ENCODE assay signal across 21 cellular contexts in the genomic region with DNA sequence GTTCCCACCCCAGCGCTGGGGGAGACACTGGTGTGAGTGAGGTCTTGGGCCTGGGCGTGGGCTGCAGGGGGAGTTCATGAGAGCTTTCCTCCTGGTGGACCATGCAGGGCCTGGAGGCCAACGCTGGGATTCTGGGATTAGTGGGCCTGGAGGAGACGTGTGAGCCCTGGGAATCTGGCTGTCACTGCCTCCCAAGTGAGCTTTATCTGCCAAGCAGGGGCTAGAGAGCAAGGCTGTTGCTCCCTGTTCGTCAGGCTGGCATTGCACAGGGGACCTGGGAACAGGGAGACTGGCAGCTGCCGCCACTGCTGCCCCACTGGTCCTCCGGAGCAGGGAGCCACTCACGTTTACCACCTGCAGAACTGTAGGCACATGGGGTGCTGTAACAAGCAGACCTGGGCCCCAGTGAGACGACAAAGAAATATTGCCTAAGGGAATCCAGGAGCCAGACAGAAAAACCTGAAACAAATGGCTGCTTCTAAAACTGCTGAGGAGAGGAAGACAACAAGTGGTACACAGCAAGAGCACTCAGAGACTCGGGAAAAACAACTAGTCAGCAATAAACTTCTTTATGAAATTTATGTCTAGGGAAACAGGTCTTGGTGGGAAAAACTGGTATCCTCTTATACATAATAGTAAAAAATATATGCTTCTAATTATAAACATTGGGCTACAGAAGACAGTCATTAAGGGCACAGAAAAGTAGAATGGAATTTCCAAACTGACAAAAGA. TPM values are rescaled to one million over a fixed set of nuclear protein-coding genes. Genes with fewer than 3 reads are reported as not detected.
"Had no signal": no experiment of that assay in that cellular context is flagged by ENCODE, and none has a peak within 500 bp of the region (broad histone marks: within the 10 kb centered on the region; RNA-seq: fewer than 3 reads in every experiment).

No MANE protein-coding gene starts in this region.

- H3K27ac ChIP-seq: esophagus muscularis mucosa, hepatocyte, left lung, psoas muscle, testis had no signal

- H3K36me3 ChIP-seq: esophagus muscularis mucosa, left lung, right lobe of liver had no signal

- H3K4me1 Mint-ChIP-seq: activated CD8-positive, alpha-beta memory T cell treated with anti-CD3 and anti-CD28 coated beads, Interleukin-2, amount 10 ng/mL, durations not matched to agents 7 days and 5 days; stimulated activated naive CD8-positive, alpha-beta T cell treated with anti-CD3 and anti-CD28 coated beads, Interleukin-15, amount 100 ng/mL, for 72 hours had no signal

- H3K4me3 ChIP-seq: esophagus muscularis mucosa, hepatocyte, left lung, psoas muscle, right lobe of liver, smooth muscle cell, testis had no signal

- H2AFZ ChIP-seq: hepatocyte had no signal

- H3K27me3 ChIP-seq: esophagus muscularis mucosa, hepatocyte, left lung, right lobe of liver, testis had no signal

- H3K4me2 ChIP-seq: hepatocyte, smooth muscle cell had no signal

- H3K27me3 Mint-ChIP-seq: activated CD8-positive, alpha-beta memory T cell treated with anti-CD3 and anti-CD28 coated beads, Interleukin-2, amount 10 ng/mL, durations not matched to agents 7 days and 5 days; activated naive CD4-positive, alpha-beta T cell treated with anti-CD3 and anti-CD28 coated beads, Interleukin-2, amount 10 ng/mL, durations not matched to agents 7 days and 5 days; stimulated activated naive CD8-positive, alpha-beta T cell treated with anti-CD3 and anti-CD28 coated beads, Interleukin-15, amount 100 ng/mL, for 72 hours had no signal

- H3K9me3 ChIP-seq: esophagus muscularis mucosa, left lung, psoas muscle, right lobe of liver, testis had no signal

- H3K9me3 Mint-ChIP-seq: activated naive CD4-positive, alpha-beta T cell treated with anti-CD3 and anti-CD28 coated beads, Interleukin-2, amount 10 ng/mL, durations not matched to agents 7 days and 5 days; activated T-helper 2 cell treated with anti-CD3 and anti-CD28 coated beads, Interferon-gamma antibody, Interleukin-2, Interleukin-4, amounts not matched to agents 10 μg/mL and 5 μg/mL and 100 μg/mL, durations not matched to agents 14 hours and 24 hours and 36 hours; stimulated activated naive CD8-positive, alpha-beta T cell treated with anti-CD3 and anti-CD28 coated beads, Interleukin-15, amount 100 ng/mL, for 72 hours had no signal

- H3K36me3 Mint-ChIP-seq: activated CD8-positive, alpha-beta memory T cell treated with anti-CD3 and anti-CD28 coated beads, Interleukin-2, amount 10 ng/mL, durations not matched to agents 7 days and 5 days; activated naive CD4-positive, alpha-beta T cell treated with anti-CD3 and anti-CD28 coated beads, Interleukin-2, amount 10 ng/mL, durations not matched to agents 7 days and 5 days had no signal

- H3K4me1 ChIP-seq: right lobe of liver had no signal

- FAIRE-seq: astrocyte, colon, kidney, urothelium cell line had no signal

- H3K27ac Mint-ChIP-seq: activated CD8-positive, alpha-beta memory T cell treated with anti-CD3 and anti-CD28 coated beads, Interleukin-2, amount 10 ng/mL, durations not matched to agents 7 days and 5 days; activated naive CD4-positive, alpha-beta T cell treated with anti-CD3 and anti-CD28 coated beads, Interleukin-2, amount 10 ng/mL, durations not matched to agents 7 days and 5 days; activated T-helper 2 cell treated with anti-CD3 and anti-CD28 coated beads, Interferon-gamma antibody, Interleukin-2, Interleukin-4, amounts not matched to agents 10 μg/mL and 5 μg/mL and 100 μg/mL, durations not matched to agents 14 hours and 24 hours and 36 hours; nephron progenitor cell had no signal

- H3K79me2 ChIP-seq: hepatocyte had no signal

- ATAC-seq: activated CD8-positive, alpha-beta memory T cell treated with anti-CD3 and anti-CD28 coated beads, Interleukin-2, amount 10 ng/mL, durations not matched to agents 7 days and 5 days; left lung; psoas muscle; stimulated activated naive CD8-positive, alpha-beta T cell treated with anti-CD3 and anti-CD28 coated beads, Interleukin-15, amount 100 ng/mL, for 72 hours had no signal

- DNase-seq: activated CD4-positive, alpha-beta T cell treated with anti-CD3 and anti-CD28 coated beads for 1 hour; activated CD4-positive, alpha-beta T cell treated with anti-CD3 and anti-CD28 coated beads, Interleukin-2, amount 50 U/mL, for 48 hours; activated CD8-positive, alpha-beta memory T cell treated with anti-CD3 and anti-CD28 coated beads, Interleukin-2, amount 10 ng/mL, durations not matched to agents 7 days and 5 days; activated naive CD4-positive, alpha-beta T cell treated with anti-CD3 and anti-CD28 coated beads, Interleukin-2, amount 10 ng/mL, durations not matched to agents 7 days and 5 days; activated T-cell treated with anti-CD3 and anti-CD28 coated beads, Interleukin-2, amount 50 U/mL, for 1 hour; kidney; left lung; nephron progenitor cell; psoas muscle; right lobe of liver; stimulated activated naive CD8-positive, alpha-beta T cell treated with anti-CD3 and anti-CD28 coated beads, Interleukin-15, amount 100 ng/mL, for 72 hours; T-helper 1 cell; T1000; testis had no signal

- H3K4me3 Mint-ChIP-seq: activated CD8-positive, alpha-beta memory T cell treated with anti-CD3 and anti-CD28 coated beads, Interleukin-2, amount 10 ng/mL, durations not matched to agents 7 days and 5 days; activated naive CD4-positive, alpha-beta T cell treated with anti-CD3 and anti-CD28 coated beads, Interleukin-2, amount 10 ng/mL, durations not matched to agents 7 days and 5 days; nephron progenitor cell; stimulated activated naive CD8-positive, alpha-beta T cell treated with anti-CD3 and anti-CD28 coated beads, Interleukin-15, amount 100 ng/mL, for 72 hours had no signal

RNA-seq across cellular contexts. Expression of a gene that starts 45.2 kb away (rescaled TPM):
- total RNA-seq: activated CD8-positive, alpha-beta memory T cell treated with anti-CD3 and anti-CD28 coated beads, Interleukin-2, amount 10 ng/mL, durations not matched to agents 7 days and 5 days had no signal
